8 cellular contexts compared by ENCODE assay signal in genomic region chr6:26021350-26022165, GRCh38. TPM values are rescaled to one million over a fixed set of nuclear protein-coding genes. Genes with fewer than 3 reads are reported as not detected.
DNase-seq lines count a peak whose midpoint lies in the region; ATAC-seq and TF ChIP-seq lines count a peak whose summit lies in the region.

No MANE protein-coding gene starts in this region.

- peak overlapping the region; percentile 94 to 98 (median 97) for H3K4me3 Mint-ChIP-seq in nephron

- H3K27ac ChIP-seq in RWPE2 (ENCODE audit: poor library complexity, severe bottlenecking): peak overlapping the region; percentile 93
- peak overlapping the region; percentile 99 for H3K27ac ChIP-seq in stomach smooth muscle (ENCODE audit: low read length)

- peak overlapping the region; percentile 94 to 97 for H3K9ac ChIP-seq in stomach smooth muscle (ENCODE audit: low read length in 2 of 2)

- H3K27ac Mint-ChIP-seq in nephron: peak overlapping the region; percentile 94 to 98 (median 98)

- no peaks in the 10 kb centered on the region for H3K36me3 Mint-ChIP-seq in nephron (ENCODE audit: low read depth)

- no peaks in the 10 kb centered on the region for H3K36me3 ChIP-seq in H7 (replicated peaks; ENCODE audit: control insufficient read depth, insufficient read depth, low read length)
- H3K36me3 ChIP-seq in RWPE2 (ENCODE audit: low read depth): no peaks in the 10 kb centered on the region
- no peaks in the 10 kb centered on the region for H3K36me3 ChIP-seq in stomach smooth muscle (ENCODE audit: control insufficient read depth in 2 of 2, insufficient read depth in 2 of 2, low read length in 2 of 2)

- no peaks in the 10 kb centered on the region for H3K27me3 Mint-ChIP-seq in nephron (ENCODE audit: low read depth)

- H3K27me3 ChIP-seq in H7 (ENCODE audit: control insufficient read depth, insufficient read depth, low read length) (no peaks in the 10 kb centered on the region), RWPE2 (ENCODE audit: insufficient read depth, poor library complexity, severe bottlenecking) (no peaks in the 10 kb centered on the region), stomach smooth muscle (ENCODE audit: control insufficient read depth in 1 of 2, insufficient read depth in 2 of 2, low read length in 2 of 2) (no peaks in the 10 kb centered on the region)

- peaks cover 23% of the 10 kb centered on the region for H3K4me1 ChIP-seq in RWPE2 (ENCODE audit: insufficient read depth, poor library complexity, severe bottlenecking)
- H3K4me1 ChIP-seq in stomach smooth muscle (ENCODE audit: control insufficient read depth, insufficient read depth, low read length): peaks cover 20% of the 10 kb centered on the region

- peaks cover 2% of the 10 kb centered on the region for H3K9me3 Mint-ChIP-seq in nephron

- no peak for TF ChIP-seq CTCF in RWPE2 (IDR thresholded peaks at IDR 0.05; ENCODE audit: poor library complexity, severe bottlenecking)
- TF ChIP-seq CTCF in fibroblast of pulmonary artery (IDR thresholded peaks at IDR 0.05; ENCODE audit: low read length, missing control alignments): no peak
- no peak for TF ChIP-seq CTCF in nephron (IDR thresholded peaks at IDR 0.05; ENCODE audit: unreplicated experiment in 3 of 3)

- peak; percentile 70 for ATAC-seq in RWPE2 (ENCODE audit: low read depth)

- H3K4me3 ChIP-seq in H7 (ENCODE audit: insufficient read depth, low read depth, low read length): peak overlapping the region; percentile 58
- H3K4me3 ChIP-seq in RWPE2 (ENCODE audit: severe bottlenecking): peak overlapping the region; percentile 52
- peak overlapping the region; percentile 62 for H3K4me3 ChIP-seq in fibroblast of pulmonary artery (replicated peaks; ENCODE audit: low read depth, low read length)
- peak overlapping the region; percentile 84 to 89 for H3K4me3 ChIP-seq in stomach smooth muscle (ENCODE audit: low read length in 2 of 2)

- DNase-seq in EL (peak; percentile 96), H7 (peak; percentile 92), M059J (ENCODE audit: low read depth) (peak; percentile 99), RWPE2 (ENCODE audit: low spot score) (peak; percentile 92), fibroblast of pulmonary artery (ENCODE audit: low read depth) (peak; percentile 95)
- DNase-seq in activated T-helper 9 cell treated with anti-CD3 and anti-CD28 coated beads, Interleukin-2, amount 50 U/mL, for 16 hours (ENCODE audit: low read depth): peak; percentile 71

- peaks cover 29% of the 10 kb centered on the region for H3K4me1 Mint-ChIP-seq in nephron

- no peaks in the 10 kb centered on the region for H3K9me3 ChIP-seq in RWPE2 (ENCODE audit: severe bottlenecking)
- no peaks in the 10 kb centered on the region for H3K9me3 ChIP-seq in stomach smooth muscle (ENCODE audit: control insufficient read depth in 2 of 2, low read length in 2 of 2)

RNA-seq across cellular contexts. Expression of gene TRIM38, which starts 59.0 kb away (rescaled TPM):
- total RNA-seq in H7 (2014; rRNA removed; shearing (Covaris generic)): 1.0 and 2.3 TPM in 2 replicates
- total RNA-seq in M059J (2014; rRNA removed; shearing (Covaris generic)): 9.6 and 13.9 TPM in 2 replicates

Comparison
In these comparisons a context has a peak if more than half of its experiments do, and no peak if none do; other contexts are left out.
1. Peak in every context shown above with its lines: DNase-seq, ATAC-seq, H3K4me3 ChIP-seq and H3K27ac ChIP-seq.